8 cellular contexts compared by ENCODE assay signal in genomic region chr6:73695619-73696421, GRCh38. TPM values are rescaled to one million over a fixed set of nuclear protein-coding genes. Genes with fewer than 3 reads are reported as not detected.
DNase-seq lines count a peak whose midpoint lies in the region; ATAC-seq and TF ChIP-seq lines count a peak whose summit lies in the region.

Gene CD109 (plus strand): TSS chr6:73696203. CDS start chr6:73696216, 13 bp downstream.

- peak within 1 kb of the TSS; percentile 70 for H3K4me3 ChIP-seq in HUES48 (ENCODE audit: low read depth, low read length)
- H3K4me3 ChIP-seq in hepatocyte: peak within 1 kb of the TSS; percentile 59

- intact Hi-C loops in T-helper 1 cell treated with Interleukin-12 subunit alpha and Interleukin-12 subunit beta and Interleukin-4 antibody, amounts not matched to agents 30 ng/mL and 1 ng/mL, for 36 hours (cut with micrococcal nuclease): loop anchor here (1.0 to 2.0 kb wide), 7 partner anchors 21 to 1547 kb away; partner anchors contain the start of genes CGAS, COX7A2 and EEF1A1
- intact Hi-C loops in sciatic nerve (cut with DNase I): no loop called here

- DNase-seq in Caki2 (ENCODE audit: low read depth) (peak; percentile 94), hepatocyte (ENCODE audit: low spot score) (peak; percentile 64), sciatic nerve (ENCODE audit: low spot score) (peak; percentile 65), cerebellar cortex (ENCODE audit: low spot score) (no peak)

- H3K9me2 ChIP-seq in hepatocyte (replicated peaks; ENCODE audit: insufficient read depth): no peaks in the 10 kb centered on the region

- peak within 1 kb of the TSS; percentile 89 for H2AFZ ChIP-seq in hepatocyte

- H3K27ac ChIP-seq in HUES48 (ENCODE audit: low read depth, low read length) (no peak within 1 kb of the TSS), angular gyrus (ENCODE audit: low read depth, low read length) (peak within 1 kb of the TSS; percentile 64), hepatocyte (peak within 1 kb of the TSS; percentile 54)

- no peaks in the 10 kb centered on the region for H3K36me3 ChIP-seq in HUES48 (ENCODE audit: control insufficient read depth, insufficient read depth, low read length)
- no peaks in the 10 kb centered on the region for H3K36me3 ChIP-seq in hepatocyte (replicated peaks; ENCODE audit: insufficient read depth, low read depth)

- in situ Hi-C loops in Caki2 (cut with HindIII; ENCODE audit: low pct_unique_long_range_greater_than_20kb, low sequenced_read_pairs): no loop called here

- peak within 1 kb of the TSS; percentile 41 for H3K9ac ChIP-seq in HUES48 (ENCODE audit: low read depth, low read length)

- peaks cover 8% of the 10 kb centered on the region for H3K27me3 ChIP-seq in HUES48 (ENCODE audit: control insufficient read depth, insufficient read depth, low read length)
- no peaks in the 10 kb centered on the region for H3K27me3 ChIP-seq in hepatocyte

- 8% methylated on average over 59 of the region's 61 CpGs for WGBS in hepatocyte (ENCODE audit: low lambda C conversion rate, missing lambda C conversion rate)

- H3K9me3 ChIP-seq in HUES48 (ENCODE audit: control insufficient read depth, insufficient read depth, low read length): no peaks in the 10 kb centered on the region
- no peaks in the 10 kb centered on the region for H3K9me3 ChIP-seq in hepatocyte (ENCODE audit: low read depth)

- H3K4me2 ChIP-seq in hepatocyte: peak within 1 kb of the TSS; percentile 91

- H3K79me2 ChIP-seq in hepatocyte: no peaks in the 10 kb centered on the region

- ATAC-seq in GM21390 (IDR thresholded peaks at IDR 0.05; ENCODE audit: unreplicated experiment): peak; percentile 49
- peak; percentile 85 for ATAC-seq in sciatic nerve

- TF ChIP-seq CTCF in hepatocyte (IDR thresholded peaks at IDR 0.05; ENCODE audit: poor library complexity): no peak

- no peaks in the 10 kb centered on the region for H4K20me1 ChIP-seq in hepatocyte (ENCODE audit: insufficient read depth, poor library complexity, severe bottlenecking)

- H3K4me1 ChIP-seq in HUES48 (ENCODE audit: control insufficient read depth, insufficient read depth, low read length) (peaks cover 16% of the 10 kb centered on the region), hepatocyte (ENCODE audit: insufficient read depth) (no peaks in the 10 kb centered on the region)

RNA-seq across cellular contexts. Expression of gene CD109, which starts in this region (rescaled TPM):
- 27.7 and 32.2 TPM in 2 replicates for total RNA-seq in Caki2 (2014; rRNA removed; shearing (Covaris generic); ENCODE audit: low replicate concordance)
- total RNA-seq in T-helper 1 cell treated with Interleukin-12 subunit alpha and Interleukin-12 subunit beta and Interleukin-4 antibody, amounts not matched to agents 30 ng/mL and 1 ng/mL, for 36 hours: 11.0 and 11.5 TPM in 2 replicates
- total RNA-seq in hepatocyte (7.3 and 8.2 TPM in 2 replicates), sciatic nerve (14.8 TPM)
- polyA plus RNA-seq in hepatocyte: 3.0 and 4.7 TPM in 2 replicates
